ENCODE assay signal across 8 cellular contexts in genomic region chr16:32084656-32085401, GRCh38.
DNase-seq lines count a peak whose midpoint lies in the region; ATAC-seq and TF ChIP-seq lines count a peak whose summit lies in the region.
"Not testable (repeated sequence)": the region's sequence is repeated elsewhere in the genome, so short reads cannot be mapped to it uniquely, and the experiment has no call there.

No MANE protein-coding gene starts in this region.

- TF ChIP-seq CTCF in HFFc6 (IDR thresholded peaks at IDR 0.05); natural killer cell (IDR thresholded peaks at IDR 0.05): not testable (repeated sequence)

- not testable (repeated sequence) for H3K9me3 ChIP-seq in BLaER1 treated with 17β-estradiol and CSF1 and Interleukin-3, amounts not matched to agents 10 nM and 100 nM (replicated peaks in 1 of 11); right cardiac atrium (ENCODE audit: control insufficient read depth, low read length)

- H3K4me3 ChIP-seq in BLaER1 treated with 17β-estradiol and CSF1 and Interleukin-3, amounts not matched to agents 10 nM and 100 nM, result peak overlapping the region; percentile 53 to 70 (median 60)
- H3K4me3 ChIP-seq in right cardiac atrium (ENCODE audit: low read length), result peak overlapping the region; percentile 52

- peak overlapping the region in 4 of 11 experiments; percentile 17 to 72 (median 34); a peak in 5 of 22 replicates for H3K9ac ChIP-seq in BLaER1 treated with 17β-estradiol and CSF1 and Interleukin-3, amounts not matched to agents 10 nM and 100 nM

- not testable (repeated sequence) for H3K36me3 Mint-ChIP-seq in HFFc6 (ENCODE audit: low read depth); T-cell; activated naive CD4-positive, alpha-beta T cell treated with anti-CD3 and anti-CD28 coated beads for 36 hours (ENCODE audit: low read depth); natural killer cell; stimulated activated memory B cell treated with anti-CD40 and anti-IgM and Interleukin-4, amounts not matched to agents 10 μg/mL and 1 μg/mL and 100 μg/mL, for 72 hours

- ATAC-seq in T-cell (replicated peaks in 1 of 4), result peak in 1 of 4 experiments; percentile 49
- ATAC-seq in right cardiac atrium; natural killer cell; stimulated activated memory B cell treated with anti-CD40 and anti-IgM and Interleukin-4, amounts not matched to agents 10 μg/mL and 1 μg/mL and 100 μg/mL, for 72 hours: not testable (repeated sequence)

- intact Hi-C loops in activated naive CD4-positive, alpha-beta T cell treated with anti-CD3 and anti-CD28 coated beads for 36 hours (cut with micrococcal nuclease); right cardiac atrium (cut with DNase I); natural killer cell (cut with micrococcal nuclease): not testable (repeated sequence)

- not testable (repeated sequence) for H3K4me1 ChIP-seq in BLaER1 treated with 17β-estradiol and CSF1 and Interleukin-3, amounts not matched to agents 10 nM and 100 nM; right cardiac atrium (ENCODE audit: control insufficient read depth, insufficient read depth, low read length)

- POLR2A ChIA-PET in T-cell (lab: Charles Lee), result not testable (repeated sequence)

- not testable (repeated sequence) for H3K36me3 ChIP-seq in BLaER1 treated with 17β-estradiol and CSF1 and Interleukin-3, amounts not matched to agents 10 nM and 100 nM

- H3K4me2 ChIP-seq in BLaER1 treated with 17β-estradiol and CSF1 and Interleukin-3, amounts not matched to agents 10 nM and 100 nM, result peak overlapping the region; percentile 65 to 92 (median 79)

- not testable (repeated sequence) for H3K27ac Mint-ChIP-seq in HFFc6; T-cell; activated naive CD4-positive, alpha-beta T cell treated with anti-CD3 and anti-CD28 coated beads for 36 hours; stimulated activated memory B cell treated with anti-CD40 and anti-IgM and Interleukin-4, amounts not matched to agents 10 μg/mL and 1 μg/mL and 100 μg/mL, for 72 hours
- peak overlapping the region in 1 of 2 donors; percentile 69 for H3K27ac Mint-ChIP-seq in natural killer cell

- peak overlapping the region; percentile 61; the same call in 1 of the 2 replicates for H3K4me3 Mint-ChIP-seq in HFFc6
- peak overlapping the region; percentile 13 to 69 (median 53) for H3K4me3 Mint-ChIP-seq in T-cell
- H3K4me3 Mint-ChIP-seq in activated naive CD4-positive, alpha-beta T cell treated with anti-CD3 and anti-CD28 coated beads for 36 hours, result peak overlapping the region; percentile 45
- H3K4me3 Mint-ChIP-seq in natural killer cell, result peak overlapping the region; percentile 49
- H3K4me3 Mint-ChIP-seq in stimulated activated memory B cell treated with anti-CD40 and anti-IgM and Interleukin-4, amounts not matched to agents 10 μg/mL and 1 μg/mL and 100 μg/mL, for 72 hours, result peak overlapping the region; percentile 66

- H3K27me3 ChIP-seq in BLaER1 treated with 17β-estradiol and CSF1 and Interleukin-3, amounts not matched to agents 10 nM and 100 nM, result peaks cover 20 to 36% (median 29%) of the 10 kb centered on the region in 11 experiments
- H3K27me3 ChIP-seq in right cardiac atrium (ENCODE audit: control insufficient read depth, insufficient read depth), result not testable (repeated sequence)

- not testable (repeated sequence) for H3K27me3 Mint-ChIP-seq in HFFc6 (ENCODE audit: insufficient read depth); T-cell; activated naive CD4-positive, alpha-beta T cell treated with anti-CD3 and anti-CD28 coated beads for 36 hours (ENCODE audit: low read depth); natural killer cell (ENCODE audit: low read depth in 2 of 2)
- H3K27me3 Mint-ChIP-seq in stimulated activated memory B cell treated with anti-CD40 and anti-IgM and Interleukin-4, amounts not matched to agents 10 μg/mL and 1 μg/mL and 100 μg/mL, for 72 hours, result peaks cover 10% of the 10 kb centered on the region

- H4K20me1 ChIP-seq in BLaER1 treated with 17β-estradiol and CSF1 and Interleukin-3, amounts not matched to agents 10 nM and 100 nM, result not testable (repeated sequence)

- 16% methylated on average over 69 of the region's 86 CpGs for WGBS in right cardiac atrium

- not testable (repeated sequence) for H3K4me1 Mint-ChIP-seq in HFFc6 (ENCODE audit: low read depth); T-cell; activated naive CD4-positive, alpha-beta T cell treated with anti-CD3 and anti-CD28 coated beads for 36 hours (ENCODE audit: low read depth); natural killer cell; stimulated activated memory B cell treated with anti-CD40 and anti-IgM and Interleukin-4, amounts not matched to agents 10 μg/mL and 1 μg/mL and 100 μg/mL, for 72 hours

- CTCF ChIA-PET in T-cell (lab: Charles Lee); activated naive CD4-positive, alpha-beta T cell treated with anti-CD3 and anti-CD28 coated beads for 36 hours (lab: Charles Lee): not testable (repeated sequence)

- DNase-seq in HFFc6; activated naive CD4-positive, alpha-beta T cell treated with anti-CD3 and anti-CD28 coated beads for 36 hours; natural killer cell: not testable (repeated sequence)
- DNase-seq in T-cell, result peak in 12 of 34 experiments; percentile 1 to 21 (median 4)
- DNase-seq in activated T-cell treated with anti-CD3 and anti-CD28 coated beads for 24 hours (ENCODE audit: low read depth), result peak; percentile 0
- DNase-seq in right cardiac atrium, result peak in 2 of 3 donors; percentile 21 to 23

- not testable (repeated sequence) for H3K9me3 Mint-ChIP-seq in HFFc6; T-cell; activated naive CD4-positive, alpha-beta T cell treated with anti-CD3 and anti-CD28 coated beads for 36 hours; natural killer cell; stimulated activated memory B cell treated with anti-CD40 and anti-IgM and Interleukin-4, amounts not matched to agents 10 μg/mL and 1 μg/mL and 100 μg/mL, for 72 hours

- H3K27ac ChIP-seq in BLaER1 treated with 17β-estradiol and CSF1 and Interleukin-3, amounts not matched to agents 10 nM and 100 nM; right cardiac atrium (ENCODE audit: low read length): not testable (repeated sequence)
